In genomic region chr2:127577973-127578372, GRCh38 we compare ENCODE assay signal across 18 cellular contexts. TPM values are rescaled to one million over a fixed set of nuclear protein-coding genes. Genes with fewer than 3 reads are reported as not detected.
DNase-seq lines count a peak whose midpoint lies in the region; ATAC-seq and TF ChIP-seq lines count a peak whose summit lies in the region.
"Had no signal": no experiment of that assay in that cellular context is flagged by ENCODE, and none has a peak within 500 bp of the region (broad histone marks: within the 10 kb centered on the region; RNA-seq: fewer than 3 reads in every experiment).

No MANE protein-coding gene starts in this region.

- intact Hi-C loops in sigmoid colon (cut with DNase I) = no loop called here

- no peak overlapping the region for H4K91ac ChIP-seq in trophoblast cell (ENCODE audit: low read depth, low read length)

- peaks cover 3% of the 10 kb centered on the region for H3K27me3 Mint-ChIP-seq in IgD-negative memory B cell
- no peaks in the 10 kb centered on the region for H3K27me3 Mint-ChIP-seq in naive B cell
- H3K27me3 Mint-ChIP-seq: naive thymus-derived CD8-positive, alpha-beta T cell had no signal

- no peaks in the 10 kb centered on the region for H3K79me1 ChIP-seq in trophoblast cell (ENCODE audit: low read length)

- peaks cover 0 to 13% (median 8%) of the 10 kb centered on the region in 4 donors for H3K4me1 ChIP-seq in sigmoid colon
- no peaks in the 10 kb centered on the region for H3K4me1 ChIP-seq in trophoblast cell (ENCODE audit: control insufficient read depth in 1 of 2, insufficient read depth in 2 of 2, low read length in 2 of 2)

- TF ChIP-seq EP300 in sigmoid colon (IDR thresholded peaks at IDR 0.05) = no peak

- H4K12ac ChIP-seq in trophoblast cell (ENCODE audit: low read depth, low read length) = no peak overlapping the region

- no peaks in the 10 kb centered on the region for H3K27me3 ChIP-seq in sigmoid colon
- H3K27me3 ChIP-seq in trophoblast cell (ENCODE audit: insufficient read depth, low read length) = no peaks in the 10 kb centered on the region
- H3K27me3 ChIP-seq: heart right ventricle had no signal

- H3K27ac ChIP-seq in sigmoid colon (no peak overlapping the region), trophoblast cell (ENCODE audit: low read depth, low read length) (no peak overlapping the region)
- H3K27ac ChIP-seq: 22Rv1, heart right ventricle, left ventricle myocardium inferior, VCaP had no signal

- H3K9me3 ChIP-seq in sigmoid colon (no peaks in the 10 kb centered on the region), trophoblast cell (ENCODE audit: insufficient read depth, low read depth, low read length) (no peaks in the 10 kb centered on the region)
- H3K9me3 ChIP-seq: heart right ventricle, left ventricle myocardium inferior had no signal

- H3K9ac ChIP-seq in trophoblast cell (ENCODE audit: low read length) = no peak overlapping the region

- H2BK5ac ChIP-seq in trophoblast cell (ENCODE audit: low read depth, low read length, poor library complexity) = no peak overlapping the region

- WGBS in sigmoid colon, 2 donors = 76 to 96% methylated on average over 11 of the region's 11 CpGs
- no CpG with 5 or more reads among the region's 11 CpGs for WGBS in trophoblast cell (ENCODE audit: extremely low coverage, insufficient coverage, insufficient read length)

- peaks cover 0 to 1% (median 0%) of the 10 kb centered on the region in 3 donors for H3K9me3 Mint-ChIP-seq in IgD-negative memory B cell
- H3K9me3 Mint-ChIP-seq in naive B cell = no peaks in the 10 kb centered on the region
- H3K9me3 Mint-ChIP-seq: CD4-positive, CD25-positive, alpha-beta regulatory T cell; naive thymus-derived CD8-positive, alpha-beta T cell had no signal

- no peak overlapping the region for H3K14ac ChIP-seq in trophoblast cell (ENCODE audit: low read length)

- H3K36me3 ChIP-seq in sigmoid colon (no peaks in the 10 kb centered on the region), trophoblast cell (ENCODE audit: control insufficient read depth in 1 of 2, insufficient read depth in 2 of 2, low read length in 2 of 2) (no peaks in the 10 kb centered on the region)
- H3K36me3 ChIP-seq: heart right ventricle, left ventricle myocardium inferior had no signal

- no peak overlapping the region for H3K4me3 ChIP-seq in sigmoid colon
- H3K4me3 ChIP-seq in trophoblast cell (ENCODE audit: low read depth, low read length) = no peak overlapping the region
- H3K4me3 ChIP-seq: heart right ventricle, left ventricle myocardium inferior had no signal

- H3K36me3 Mint-ChIP-seq in IgD-negative memory B cell (no peaks in the 10 kb centered on the region), naive B cell (no peaks in the 10 kb centered on the region)
- H3K36me3 Mint-ChIP-seq: CD4-positive, CD25-positive, alpha-beta regulatory T cell; naive thymus-derived CD8-positive, alpha-beta T cell had no signal

- H3K79me2 ChIP-seq in trophoblast cell (ENCODE audit: control insufficient read depth, insufficient read depth, low read length, poor library complexity) = no peaks in the 10 kb centered on the region

- H3K23ac ChIP-seq in trophoblast cell (ENCODE audit: low read length) = no peak overlapping the region

- ATAC-seq in activated CD4-positive, CD25-positive, alpha-beta regulatory T cell treated with anti-CD3 and anti-CD28 coated beads, Interleukin-2, amount 50 U/mL, for 24 hours = no peak
- ATAC-seq in GM19468 (IDR thresholded peaks at IDR 0.05; ENCODE audit: extremely low read depth, unreplicated experiment) (peak; percentile 42), naive B cell (ENCODE audit: low read depth in 2 of 2) (peak; percentile 73 to 79)
- ATAC-seq: heart right ventricle; naive thymus-derived CD8-positive, alpha-beta T cell had no signal

- H3K4ac ChIP-seq in trophoblast cell (ENCODE audit: low read depth, low read length) = no peak overlapping the region

- no peak overlapping the region for H2AFZ ChIP-seq in trophoblast cell (ENCODE audit: insufficient read depth, low read length, poor library complexity)

- DNase-seq in activated CD4-positive, CD25-positive, alpha-beta regulatory T cell treated with anti-CD3 and anti-CD28 coated beads, Interleukin-2, amount 50 U/mL, for 72 hours = peak; percentile 21
- peak; percentile 63 for DNase-seq in naive B cell
- no peak for DNase-seq in sigmoid colon
- no peak for DNase-seq in trophoblast cell
- no peak for DNase-seq in cerebellar nuclear complex (lab: John Stamatoyannopoulos, UW)
- DNase-seq: activated T-cell treated with anti-CD3 and anti-CD28 coated beads, Interleukin-2, amount 50 U/mL, for 1 hour; CD4-positive, CD25-positive, alpha-beta regulatory T cell; erythroblast; left ventricle myocardium inferior; naive thymus-derived CD8-positive, alpha-beta T cell; NCI-H2171 treated with DMSO at 0.1 percent for 48 hours; stimulated activated CD4-positive, alpha-beta T cell treated with anti-CD3 and anti-CD28 coated beads, Interleukin-2, amount 100 ng/mL, for 48 hours had no signal

- H2BK120ac ChIP-seq in trophoblast cell (ENCODE audit: insufficient read depth, low read length, poor library complexity) = no peak overlapping the region

- H4K8ac ChIP-seq in trophoblast cell (ENCODE audit: low read depth, low read length) = no peak overlapping the region

- no peak overlapping the region for H2BK12ac ChIP-seq in trophoblast cell (ENCODE audit: low read length)

- H3K4me1 Mint-ChIP-seq in IgD-negative memory B cell = peaks cover 31 to 38% (median 38%) of the 10 kb centered on the region in 3 donors
- peaks cover 51 to 69% (median 62%) of the 10 kb centered on the region in 3 donors for H3K4me1 Mint-ChIP-seq in naive B cell

- H3K18ac ChIP-seq in trophoblast cell (ENCODE audit: low read length) = no peak overlapping the region

- no peak overlapping the region for H2AK5ac ChIP-seq in trophoblast cell (ENCODE audit: low read length)

- peak overlapping the region in 2 of 3 donors; percentile 12 to 86 for H3K27ac Mint-ChIP-seq in IgD-negative memory B cell
- peak overlapping the region; percentile 90 to 99 (median 92) for H3K27ac Mint-ChIP-seq in naive B cell

- TF ChIP-seq CTCF in sigmoid colon (IDR thresholded peaks at IDR 0.05) = no peak

- H3K4me2 ChIP-seq in trophoblast cell (ENCODE audit: low read length) = no peak overlapping the region

- peak overlapping the region; percentile 11 to 94 (median 76) for H3K4me3 Mint-ChIP-seq in IgD-negative memory B cell
- peak overlapping the region; percentile 20 to 92 (median 82) for H3K4me3 Mint-ChIP-seq in naive B cell
- H3K4me3 Mint-ChIP-seq: CD4-positive, CD25-positive, alpha-beta regulatory T cell had no signal

- TF ChIP-seq POLR2A in sigmoid colon (IDR thresholded peaks at IDR 0.05) = no peak

RNA-seq across cellular contexts. Expression of gene MYO7B, which starts 42.5 kb away (rescaled TPM):
- polyA plus RNA-seq in IgD-negative memory B cell (1.1 TPM), naive B cell (ENCODE audit: low read depth in 6 of 6) (10 to 100 TPM in 3 of 6 donors, 1 to 10 TPM in 3; 1.7 to 44.3 (median 12.0) TPM), sigmoid colon (100 to 1,000 TPM in 1 of 3 donors, 10 to 100 TPM in 2; 57.6 to 128 (median 67.9) TPM)
- 1 to 10 TPM in 2 of 4 donors, under 1 TPM in 1, not detected in 1; 0.54 to 3.0 (median 1.4) TPM for total RNA-seq in sigmoid colon
- polyA plus RNA-seq in trophoblast cell (2013) = 0.21 and 0.35 TPM in 2 replicates
- total RNA-seq: CD4-positive, CD25-positive, alpha-beta regulatory T cell had no signal

RNA-seq across cellular contexts. Expression of gene IWS1, which starts 51.7 kb away (rescaled TPM):
- polyA plus RNA-seq in IgD-negative memory B cell (30.0 TPM), naive B cell (ENCODE audit: low read depth in 6 of 6) (10 to 100 TPM in 5 of 6 donors, 1 to 10 TPM in 1; 5.3 to 43.9 (median 19.1) TPM), sigmoid colon (10 to 100 TPM; 28.8 to 32.6 (median 31.2) TPM)
- 10 to 100 TPM; 28.1 to 47.9 (median 30.7) TPM for total RNA-seq in sigmoid colon
- polyA plus RNA-seq in trophoblast cell (2013) = 66.1 and 67.8 TPM in 2 replicates

Comparison
In these comparisons a context has a peak if more than half of its experiments do, and no peak if none do; other contexts are left out.
1. DNase-seq: peak in activated CD4-positive, CD25-positive, alpha-beta regulatory T cell treated with anti-CD3 and anti-CD28 coated beads, Interleukin-2, amount 50 U/mL, for 72 hours (single experiment) and naive B cell (single experiment); none in sigmoid colon (single experiment), trophoblast cell (0 of 2) and cerebellar nuclear complex (0 of 2).
2. ATAC-seq: peak in GM19468 (single experiment) and naive B cell (2 of 2); none in activated CD4-positive, CD25-positive, alpha-beta regulatory T cell treated with anti-CD3 and anti-CD28 coated beads, Interleukin-2, amount 50 U/mL, for 24 hours (0 of 2).